14 cellular contexts compared by ENCODE assay signal in genomic region chr16:49049191-49049590, GRCh38.
"Had no signal": no experiment of that assay in that cellular context is flagged by ENCODE, and none has a peak within 500 bp of the region (broad histone marks: within the 10 kb centered on the region; RNA-seq: fewer than 3 reads in every experiment).

No MANE protein-coding gene starts in this region.

- H3K27me3 ChIP-seq: stomach, tibial artery had no signal

- H3K9me3 ChIP-seq: stomach, tibial artery had no signal

- H3K27ac ChIP-seq: parathyroid adenoma, stomach, tibial artery had no signal

- H3K4me3 ChIP-seq: lung, stomach, tibial artery had no signal

- DNase-seq: activated CD4-positive, alpha-beta memory T cell treated with anti-CD3 and anti-CD28 coated beads, Interleukin-2, amount 10 ng/mL, durations not matched to agents 7 days and 5 days; activated CD4-positive, alpha-beta T cell treated with anti-CD3 and anti-CD28 coated beads for 36 hours; activated gamma-delta T cell; activated naive CD8-positive, alpha-beta T cell treated with anti-CD3 and anti-CD28 coated beads for 36 hours; activated T-cell treated with anti-CD3 and anti-CD28 coated beads, Interleukin-2, amount 50 U/mL, for 48 hours; effector CD8-positive, alpha-beta T cell; left cardiac atrium; naive thymus-derived CD4-positive, alpha-beta T cell; retina; stomach; T-helper 9 cell; tibial artery had no signal

- H3K36me3 ChIP-seq: stomach, tibial artery had no signal

- H3K4me1 ChIP-seq: parathyroid adenoma, stomach, tibial artery had no signal
